1 cellular context compared by ENCODE assay signal in genomic region chr5:173941758-173942401, GRCh38.
TF ChIP-seq lines count a peak whose summit lies in the region.

No MANE protein-coding gene starts in this region.

TF ChIP-seq in SK-N-SH treated with all-trans-retinoic acid at 6 μM for 48 hours, 23 proteins besides CTCF, POLR2A, EP300 and RAD21 (continued from another document):
- TF ChIP-seq, protein P1, sequence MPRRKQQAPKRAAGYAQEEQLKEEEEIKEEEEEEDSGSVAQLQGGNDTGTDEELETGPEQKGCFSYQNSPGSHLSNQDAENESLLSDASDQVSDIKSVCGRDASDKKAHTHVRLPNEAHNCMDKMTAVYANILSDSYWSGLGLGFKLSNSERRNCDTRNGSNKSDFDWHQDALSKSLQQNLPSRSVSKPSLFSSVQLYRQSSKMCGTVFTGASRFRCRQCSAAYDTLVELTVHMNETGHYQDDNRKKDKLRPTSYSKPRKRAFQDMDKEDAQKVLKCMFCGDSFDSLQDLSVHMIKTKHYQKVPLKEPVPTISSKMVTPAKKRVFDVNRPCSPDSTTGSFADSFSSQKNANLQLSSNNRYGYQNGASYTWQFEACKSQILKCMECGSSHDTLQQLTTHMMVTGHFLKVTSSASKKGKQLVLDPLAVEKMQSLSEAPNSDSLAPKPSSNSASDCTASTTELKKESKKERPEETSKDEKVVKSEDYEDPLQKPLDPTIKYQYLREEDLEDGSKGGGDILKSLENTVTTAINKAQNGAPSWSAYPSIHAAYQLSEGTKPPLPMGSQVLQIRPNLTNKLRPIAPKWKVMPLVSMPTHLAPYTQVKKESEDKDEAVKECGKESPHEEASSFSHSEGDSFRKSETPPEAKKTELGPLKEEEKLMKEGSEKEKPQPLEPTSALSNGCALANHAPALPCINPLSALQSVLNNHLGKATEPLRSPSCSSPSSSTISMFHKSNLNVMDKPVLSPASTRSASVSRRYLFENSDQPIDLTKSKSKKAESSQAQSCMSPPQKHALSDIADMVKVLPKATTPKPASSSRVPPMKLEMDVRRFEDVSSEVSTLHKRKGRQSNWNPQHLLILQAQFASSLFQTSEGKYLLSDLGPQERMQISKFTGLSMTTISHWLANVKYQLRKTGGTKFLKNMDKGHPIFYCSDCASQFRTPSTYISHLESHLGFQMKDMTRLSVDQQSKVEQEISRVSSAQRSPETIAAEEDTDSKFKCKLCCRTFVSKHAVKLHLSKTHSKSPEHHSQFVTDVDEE (CRISPR knock-in tag; IDR thresholded peaks at IDR 0.05), result no peak
- TF ChIP-seq OSR1 (CRISPR knock-in tag; IDR thresholded peaks at IDR 0.05) (no peak), ZNF8 (CRISPR knock-in tag; IDR thresholded peaks at IDR 0.05) (no peak), GLIS3 (CRISPR knock-in tag; IDR thresholded peaks at IDR 0.05) (no peak), TCF4 (CRISPR knock-in tag; IDR thresholded peaks at IDR 0.05; ENCODE audit: borderline replicate concordance) (no peak)
- TF ChIP-seq, protein P2, sequence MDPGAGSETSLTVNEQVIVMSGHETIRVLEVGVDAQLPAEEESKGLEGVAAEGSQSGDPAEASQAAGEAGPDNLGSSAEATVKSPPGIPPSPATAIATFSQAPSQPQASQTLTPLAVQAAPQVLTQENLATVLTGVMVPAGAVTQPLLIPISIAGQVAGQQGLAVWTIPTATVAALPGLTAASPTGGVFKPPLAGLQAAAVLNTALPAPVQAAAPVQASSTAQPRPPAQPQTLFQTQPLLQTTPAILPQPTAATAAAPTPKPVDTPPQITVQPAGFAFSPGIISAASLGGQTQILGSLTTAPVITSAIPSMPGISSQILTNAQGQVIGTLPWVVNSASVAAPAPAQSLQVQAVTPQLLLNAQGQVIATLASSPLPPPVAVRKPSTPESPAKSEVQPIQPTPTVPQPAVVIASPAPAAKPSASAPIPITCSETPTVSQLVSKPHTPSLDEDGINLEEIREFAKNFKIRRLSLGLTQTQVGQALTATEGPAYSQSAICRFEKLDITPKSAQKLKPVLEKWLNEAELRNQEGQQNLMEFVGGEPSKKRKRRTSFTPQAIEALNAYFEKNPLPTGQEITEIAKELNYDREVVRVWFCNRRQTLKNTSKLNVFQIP (CRISPR knock-in tag; IDR thresholded peaks at IDR 0.05; ENCODE audit: borderline replicate concordance, low read depth), result no peak
